In genomic region chr7:27277628-27278027, GRCh38 we compare ENCODE assay signal across 14 cellular contexts. TPM values are rescaled to one million over a fixed set of nuclear protein-coding genes. Genes with fewer than 3 reads are reported as not detected.
DNase-seq lines count a peak whose midpoint lies in the region; ATAC-seq and TF ChIP-seq lines count a peak whose summit lies in the region.
"Had no signal": no experiment of that assay in that cellular context is flagged by ENCODE, and none has a peak within 500 bp of the region (broad histone marks: within the 10 kb centered on the region; RNA-seq: fewer than 3 reads in every experiment).

No MANE protein-coding gene starts in this region.

- TF ChIP-seq CTCF in GM23338 (conservative IDR thresholded peaks at IDR 0.05; ENCODE audit: low read depth in 2 of 2) (no peak), fibroblast of pulmonary artery (IDR thresholded peaks at IDR 0.05; ENCODE audit: low read length, missing control alignments) (no peak), psoas muscle (IDR thresholded peaks at IDR 0.05) (no peak)

- no peak overlapping the region; the same call in 1 of the 2 replicates for H2AFZ ChIP-seq in GM23338

- intact Hi-C loops in psoas muscle (cut with DNase I) = no loop called here
- intact Hi-C loops in CD4-positive, alpha-beta memory T cell (cut with micrococcal nuclease) = no loop called here

- H3K36me3 ChIP-seq in GM23338 (ENCODE audit: insufficient read depth) (0 out of 2 replicates have a peak, but pooled peaks cover 5% of the 10 kb centered on the region), psoas muscle (ENCODE audit: insufficient read depth in 1 of 2, low read depth in 1 of 2) (no peaks in the 10 kb centered on the region)
- H3K36me3 ChIP-seq in CD4-positive, alpha-beta memory T cell (ENCODE audit: insufficient read depth, low read length) = no peaks in the 10 kb centered on the region

- H3K27me3 ChIP-seq in GM23338 (ENCODE audit: insufficient read depth) (no peaks in the 10 kb centered on the region), psoas muscle (ENCODE audit: insufficient read depth in 3 of 3, low read length in 2 of 3) (no peaks in the 10 kb centered on the region)
- no peaks in the 10 kb centered on the region for H3K27me3 ChIP-seq in CD4-positive, alpha-beta memory T cell (ENCODE audit: insufficient read depth, low read length)

- peaks cover 4% of the 10 kb centered on the region; the same call in 2 of the 3 replicates for H3K4me1 Mint-ChIP-seq in GM23338
- no peaks in the 10 kb centered on the region for H3K4me1 Mint-ChIP-seq in CD4-positive, alpha-beta memory T cell
- H3K4me1 Mint-ChIP-seq: activated CD4-positive, alpha-beta T cell treated with anti-CD3 and anti-CD28 coated beads, Interleukin-2, amount 10 ng/mL, durations not matched to agents 24 days and 14 days had no signal

- peaks cover 4% of the 10 kb centered on the region for H3K9me3 ChIP-seq in psoas muscle
- no peaks in the 10 kb centered on the region for H3K9me3 ChIP-seq in CD4-positive, alpha-beta memory T cell (ENCODE audit: control insufficient read depth in 1 of 2, low read length in 2 of 2)
- H3K9me3 ChIP-seq: SK-N-SH had no signal

- H3K4me1 ChIP-seq in GM23338 (ENCODE audit: insufficient read depth) = no peaks in the 10 kb centered on the region
- no peaks in the 10 kb centered on the region for H3K4me1 ChIP-seq in psoas muscle
- no peaks in the 10 kb centered on the region for H3K4me1 ChIP-seq in CD4-positive, alpha-beta memory T cell (ENCODE audit: insufficient read depth, low read length)

- peaks cover 4% of the 10 kb centered on the region; the same call in 2 of the 3 replicates for H3K9me3 Mint-ChIP-seq in GM23338
- H3K9me3 Mint-ChIP-seq in CD4-positive, alpha-beta memory T cell = peaks cover 5 to 19% (median 7%) of the 10 kb centered on the region in 8 donors
- H3K9me3 Mint-ChIP-seq: activated CD4-positive, alpha-beta T cell treated with anti-CD3 and anti-CD28 coated beads, Interleukin-2, amount 10 ng/mL, durations not matched to agents 24 days and 14 days had no signal

- peaks cover 3% of the 10 kb centered on the region for H3K27me3 Mint-ChIP-seq in GM23338 (ENCODE audit: insufficient read depth, low read depth, poor library complexity)
- peaks cover 13 to 19% of the 10 kb centered on the region in 2 donors for H3K27me3 Mint-ChIP-seq in CD4-positive, alpha-beta memory T cell
- H3K27me3 Mint-ChIP-seq: activated CD4-positive, alpha-beta T cell treated with anti-CD3 and anti-CD28 coated beads, Interleukin-2, amount 10 ng/mL, durations not matched to agents 24 days and 14 days had no signal

- no peaks in the 10 kb centered on the region for H3F3A ChIP-seq in GM23338 (replicated peaks; ENCODE audit: low read depth)

- no peak overlapping the region for H3K27ac Mint-ChIP-seq in GM23338
- H3K27ac Mint-ChIP-seq in CD4-positive, alpha-beta memory T cell = no peak overlapping the region
- H3K27ac Mint-ChIP-seq: activated CD4-positive, alpha-beta T cell treated with anti-CD3 and anti-CD28 coated beads, Interleukin-2, amount 10 ng/mL, durations not matched to agents 24 days and 14 days; dendritic cell treated with granulocyte-macrophage colony-stimulating factor and Interleukin-4, amounts not matched to agents 40 ng/mL and 50 ng/mL, for 4 days had no signal

- ATAC-seq in GM23338 (no peak), psoas muscle (peak in 3 of 4 donors; percentile 40 to 85 (median 72)), GM21619 (IDR thresholded peaks at IDR 0.05; ENCODE audit: unreplicated experiment) (no peak)

- 0 out of 2 replicates have a peak, but pooled peaks cover 2% of the 10 kb centered on the region for H3K9me2 ChIP-seq in GM23338 (ENCODE audit: insufficient read depth)
- H3K9me2 ChIP-seq: SK-N-SH had no signal

- CTCF ChIA-PET in CD4-positive, alpha-beta memory T cell (lab: Charles Lee; ENCODE audit: partially characterized antibody) = no interaction called here

- H3K27ac ChIP-seq in GM23338 (ENCODE audit: low read depth) (no peak overlapping the region), psoas muscle (no peak overlapping the region)
- H3K27ac ChIP-seq in CD4-positive, alpha-beta memory T cell (ENCODE audit: low read depth, low read length) = no peak overlapping the region

- H3K79me2 ChIP-seq in GM23338 (replicated peaks; ENCODE audit: insufficient read depth) = no peaks in the 10 kb centered on the region

- no peak overlapping the region for H3K4me2 ChIP-seq in GM23338
- H3K4me2 ChIP-seq: SK-N-SH had no signal

- H4K20me1 ChIP-seq in GM23338 (replicated peaks; ENCODE audit: insufficient read depth) = no peaks in the 10 kb centered on the region

- 7 to 36% (median 23%) methylated on average over 2 of the region's 2 CpGs for WGBS in psoas muscle, 3 donors

- peaks cover 5% of the 10 kb centered on the region for H3K36me3 Mint-ChIP-seq in GM23338 (ENCODE audit: low read depth)
- H3K36me3 Mint-ChIP-seq in CD4-positive, alpha-beta memory T cell = peaks cover 0 to 4% of the 10 kb centered on the region in 2 donors

- H3K4me3 Mint-ChIP-seq in GM23338 = no peak overlapping the region
- no peak overlapping the region for H3K4me3 Mint-ChIP-seq in CD4-positive, alpha-beta memory T cell
- H3K4me3 Mint-ChIP-seq: activated CD4-positive, alpha-beta T cell treated with anti-CD3 and anti-CD28 coated beads, Interleukin-2, amount 10 ng/mL, durations not matched to agents 24 days and 14 days; dendritic cell treated with granulocyte-macrophage colony-stimulating factor and Interleukin-4, amounts not matched to agents 40 ng/mL and 50 ng/mL, for 4 days had no signal

- peak; percentile 25 for DNase-seq in GM23338 (ENCODE audit: low spot score)
- DNase-seq in NCI-H460 (ENCODE audit: extremely low read depth, low read depth) = peak; percentile 33
- peak; percentile 5 for DNase-seq in fibroblast of pulmonary artery (ENCODE audit: low read depth)
- DNase-seq in psoas muscle = no peak
- DNase-seq in CD4-positive, alpha-beta memory T cell = no peak
- no peak for DNase-seq in COR-L47 (lab: John Stamatoyannopoulos, UW)
- no peak for DNase-seq in activated naive CD4-positive, alpha-beta T cell (lab: John Stamatoyannopoulos, UW)
- DNase-seq: activated CD4-positive, alpha-beta T cell treated with anti-CD3 and anti-CD28 coated beads, Interleukin-2, amount 10 ng/mL, durations not matched to agents 24 days and 14 days; activated effector memory CD4-positive, alpha-beta T cell treated with anti-CD3 and anti-CD28 coated beads, Interleukin-2, amount 50 U/mL, for 16 hours; DND-41; SK-N-SH had no signal

- H3K4me3 ChIP-seq in GM23338 = no peak overlapping the region
- H3K4me3 ChIP-seq in fibroblast of pulmonary artery (replicated peaks; ENCODE audit: low read depth, low read length) = no peak overlapping the region
- no peak overlapping the region for H3K4me3 ChIP-seq in psoas muscle
- no peak overlapping the region for H3K4me3 ChIP-seq in CD4-positive, alpha-beta memory T cell (ENCODE audit: low read length in 2 of 2)

- POLR2A ChIA-PET in CD4-positive, alpha-beta memory T cell (lab: Charles Lee; ENCODE audit: partially characterized antibody) = no interaction called here

TF ChIP-seq in GM23338, 12 proteins besides CTCF, POLR2A, EP300 and RAD21 (continues in another document):
- TF ChIP-seq EZH2phosphoT487 (IDR thresholded peaks at IDR 0.05; ENCODE audit: unreplicated experiment) = no peak

RNA-seq across cellular contexts. Expression of gene EVX1, which starts 35.0 kb away (rescaled TPM):
- total RNA-seq in GM23338 (2014; rRNA removed; shearing (Covaris generic)) = not detected in 2 replicates
- polyA plus RNA-seq in GM23338 (2016; fragmentation: Nextera tagmentation; extraction: Ambion mirVana) (not detected in 2 replicates), psoas muscle (not detected)
- 0.12 TPM in 1 of 2 replicates, not detected in the other for total RNA-seq in NCI-H460 (2014; rRNA removed; shearing (Covaris generic))
- not detected in 2 replicates for polyA plus RNA-seq in NCI-H460 (2014; cell fraction: nucleus; rRNA removed)
- total RNA-seq in psoas muscle = not detected
- not detected for total RNA-seq in CD4-positive, alpha-beta memory T cell
- not detected for polyA plus RNA-seq in CD4-positive, alpha-beta memory T cell
- total RNA-seq: activated CD4-positive, alpha-beta T cell treated with anti-CD3 and anti-CD28 coated beads, Interleukin-2, amount 10 ng/mL, durations not matched to agents 24 days and 14 days; skeletal muscle tissue had no signal
- polyA plus RNA-seq: SK-N-SH had no signal

Comparison
In these comparisons a context has a peak if more than half of its experiments do, and no peak if none do; other contexts are left out.
1. ATAC-seq: peak in psoas muscle (3 of 4); none in GM23338 (single experiment) and GM21619 (single experiment).
2. DNase-seq: peak in GM23338 (single experiment), NCI-H460 (single experiment) and fibroblast of pulmonary artery (single experiment); none in psoas muscle (0 of 2), CD4-positive, alpha-beta memory T cell (0 of 5), COR-L47 (single experiment) and activated naive CD4-positive, alpha-beta T cell (0 of 4).